ENCODE assay signal across 1 cellular context in the genomic region with DNA sequence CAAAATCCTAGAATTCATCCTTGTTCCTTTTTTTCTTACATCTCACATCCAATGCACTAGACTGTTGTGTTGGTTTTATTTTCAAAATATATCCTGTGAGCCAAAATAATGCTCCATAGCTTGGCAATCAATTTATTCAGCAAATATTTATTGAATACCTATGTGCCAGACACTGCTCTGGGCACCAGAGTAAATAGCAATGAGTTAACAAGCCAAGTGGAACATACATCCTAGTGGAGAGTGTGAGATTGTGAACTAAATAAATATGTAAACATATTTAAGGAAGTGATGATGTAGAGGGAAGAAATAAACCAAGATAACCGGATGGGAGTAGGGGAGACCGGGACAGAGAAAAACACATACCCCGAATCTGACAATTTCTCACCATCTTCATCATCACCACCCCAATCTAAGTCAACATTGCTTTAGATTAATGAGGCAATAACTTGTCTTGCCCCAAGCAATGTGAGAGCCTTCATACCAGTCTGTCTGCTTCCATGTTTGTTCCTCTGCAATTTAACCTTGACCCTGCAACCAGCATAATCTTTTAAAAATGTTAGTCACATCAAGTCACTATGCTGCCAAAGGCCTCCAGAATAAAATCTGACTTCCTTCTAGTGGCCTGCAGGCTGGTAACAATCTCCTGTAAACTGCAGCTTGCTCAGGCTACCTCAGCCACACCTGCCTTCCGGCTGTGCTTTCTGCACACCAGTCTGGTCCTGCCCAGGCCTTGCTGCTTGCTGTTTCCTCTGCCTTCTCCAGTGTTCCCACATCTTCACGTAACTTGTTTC.
TF ChIP-seq lines count a peak whose summit lies in the region.

No MANE protein-coding gene starts in this region.

TF ChIP-seq in SK-N-SH, 30 proteins besides CTCF, POLR2A, EP300 and RAD21:
- TF ChIP-seq TCF12 (IDR thresholded peaks at IDR 0.05) (no peak), FOXJ3 (CRISPR knock-in tag; IDR thresholded peaks at IDR 0.05) (no peak), EZH2phosphoT487 (IDR thresholded peaks at IDR 0.05; ENCODE audit: borderline replicate concordance, low read depth) (no peak), RXRA (IDR thresholded peaks at IDR 0.05; ENCODE audit: borderline replicate concordance, low read depth) (no peak), TAF1 (IDR thresholded peaks at IDR 0.05; ENCODE audit: borderline replicate concordance, low read depth, low read length) (no peak), NRF1 (IDR thresholded peaks at IDR 0.05; ENCODE audit: low read depth, low read length) (no peak), JUND (IDR thresholded peaks at IDR 0.05) (no peak), NFIC (IDR thresholded peaks at IDR 0.05; ENCODE audit: borderline replicate concordance) (no peak), MXI1 (IDR thresholded peaks at IDR 0.05; ENCODE audit: low read depth, low read length) (no peak), RFX5 (IDR thresholded peaks at IDR 0.05; ENCODE audit: low read length) (no peak), SIN3A (IDR thresholded peaks at IDR 0.05; ENCODE audit: borderline replicate concordance, low read depth, low read length) (no peak), TEAD4 (IDR thresholded peaks at IDR 0.05; ENCODE audit: borderline replicate concordance, insufficient read depth) (no peak), MEF2A (IDR thresholded peaks at IDR 0.05; ENCODE audit: borderline replicate concordance, low read depth) (no peak)
- TF ChIP-seq, protein P1, sequence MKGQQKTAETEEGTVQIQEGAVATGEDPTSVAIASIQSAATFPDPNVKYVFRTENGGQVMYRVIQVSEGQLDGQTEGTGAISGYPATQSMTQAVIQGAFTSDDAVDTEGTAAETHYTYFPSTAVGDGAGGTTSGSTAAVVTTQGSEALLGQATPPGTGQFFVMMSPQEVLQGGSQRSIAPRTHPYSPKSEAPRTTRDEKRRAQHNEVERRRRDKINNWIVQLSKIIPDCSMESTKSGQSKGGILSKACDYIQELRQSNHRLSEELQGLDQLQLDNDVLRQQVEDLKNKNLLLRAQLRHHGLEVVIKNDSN (IDR thresholded peaks at IDR 0.05; ENCODE audit: borderline replicate concordance, low read depth), result no peak
